21 cellular contexts compared by ENCODE assay signal in the genomic region with DNA sequence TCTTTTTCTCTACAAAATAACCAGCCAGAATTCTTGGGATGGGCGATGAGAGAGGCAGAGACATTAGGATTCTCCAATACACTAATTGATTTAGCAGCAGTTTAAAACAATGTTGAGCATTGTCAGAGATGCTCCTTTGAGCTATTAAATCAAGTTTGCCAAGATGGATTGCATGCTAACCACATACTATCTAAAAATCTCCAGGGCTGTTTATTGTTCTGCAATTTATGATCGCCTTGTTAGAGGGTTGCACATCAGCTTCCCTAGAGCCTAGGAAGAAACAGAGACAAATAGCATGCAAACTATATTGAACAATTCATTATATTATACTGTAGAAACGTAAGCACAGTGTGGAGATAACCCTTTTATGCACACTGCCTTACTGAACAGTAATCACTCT.
"Had no signal": no experiment of that assay in that cellular context is flagged by ENCODE, and none has a peak within 500 bp of the region (broad histone marks: within the 10 kb centered on the region; RNA-seq: fewer than 3 reads in every experiment).

No MANE protein-coding gene starts in this region.

- H3K9me3 ChIP-seq: gastroesophageal sphincter, heart left ventricle, left lung, psoas muscle, sigmoid colon, stomach, thyroid gland had no signal

- H3K4me3 ChIP-seq: dorsolateral prefrontal cortex, gastroesophageal sphincter, heart left ventricle, hepatocyte, left lung, psoas muscle, sigmoid colon, stomach, thyroid gland had no signal

- ATAC-seq: gastroesophageal sphincter; heart left ventricle; left lung; naive thymus-derived CD4-positive, alpha-beta T cell; psoas muscle; right cardiac atrium; stimulated activated effector memory CD8-positive, alpha-beta T cell treated with anti-CD3 and anti-CD28 coated beads, Interleukin-12 subunit alpha, Interleukin-12 subunit beta, amount 100 ng/mL, for 72 hours had no signal

- DNase-seq: dorsolateral prefrontal cortex; effector CD4-positive, alpha-beta T cell; heart left ventricle; kidney; left lung; mesendoderm; midbrain; naive thymus-derived CD4-positive, alpha-beta T cell; nucleus accumbens; psoas muscle; right cardiac atrium; sigmoid colon; stimulated activated CD4-positive, alpha-beta T cell treated with anti-CD3 and anti-CD28 coated beads, Interleukin-2, amount 100 ng/mL, for 24 hours; stimulated activated CD4-positive, alpha-beta T cell treated with anti-CD3 and anti-CD28 coated beads, Interleukin-4, amount 100 ng/mL, for 24 hours; stimulated activated naive CD4-positive, alpha-beta T cell treated with Interleukin-2 at 50 U/mL for 16 hours; stomach; thyroid gland; trophoblast cell had no signal

- H3K4me1 ChIP-seq: gastroesophageal sphincter, heart left ventricle, left lung, psoas muscle, sigmoid colon, stomach, thyroid gland had no signal

- H3K79me2 ChIP-seq: hepatocyte had no signal

- H3K36me3 ChIP-seq: gastroesophageal sphincter, heart left ventricle, left lung, sigmoid colon, stomach, thyroid gland had no signal

- H2AFZ ChIP-seq: hepatocyte had no signal

- H3K27me3 ChIP-seq: gastroesophageal sphincter, heart left ventricle, hepatocyte, left lung, sigmoid colon, stomach, thyroid gland had no signal

- H3K4me2 ChIP-seq: hepatocyte had no signal

- H3K27ac ChIP-seq: dorsolateral prefrontal cortex, gastroesophageal sphincter, heart left ventricle, hepatocyte, left lung, psoas muscle, sigmoid colon, stomach, thyroid gland had no signal
